In the genomic region with DNA sequence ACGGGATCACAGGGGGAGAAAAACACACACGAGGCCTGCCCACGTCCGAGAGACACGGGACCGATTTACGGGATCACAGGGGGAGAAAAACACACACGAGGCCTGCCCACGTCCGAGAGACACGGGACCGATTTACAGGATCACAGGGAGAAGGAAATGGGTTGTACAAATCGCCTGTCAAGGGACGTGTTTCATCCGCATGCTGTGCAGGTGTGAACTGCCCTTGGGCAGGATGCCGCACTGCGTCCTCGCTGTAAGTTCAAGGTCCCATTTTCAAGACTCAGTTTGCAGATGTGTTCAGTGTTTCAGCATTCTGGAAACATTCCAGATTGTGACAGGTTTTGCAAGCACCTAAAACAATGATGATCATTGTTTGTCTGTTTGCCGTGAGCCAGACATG, we compare ENCODE assay signal across 1 cellular context.
A peak's percentile ranks its signal among the peaks of the same experiment; 100 is the strongest.
TF ChIP-seq lines count a peak whose summit lies in the region.

No MANE protein-coding gene starts in this region.

TF ChIP-seq in HepG2, 621 proteins besides CTCF, POLR2A, EP300 and RAD21 (continued from another document and continues in another):
- TF ChIP-seq, protein P1, sequence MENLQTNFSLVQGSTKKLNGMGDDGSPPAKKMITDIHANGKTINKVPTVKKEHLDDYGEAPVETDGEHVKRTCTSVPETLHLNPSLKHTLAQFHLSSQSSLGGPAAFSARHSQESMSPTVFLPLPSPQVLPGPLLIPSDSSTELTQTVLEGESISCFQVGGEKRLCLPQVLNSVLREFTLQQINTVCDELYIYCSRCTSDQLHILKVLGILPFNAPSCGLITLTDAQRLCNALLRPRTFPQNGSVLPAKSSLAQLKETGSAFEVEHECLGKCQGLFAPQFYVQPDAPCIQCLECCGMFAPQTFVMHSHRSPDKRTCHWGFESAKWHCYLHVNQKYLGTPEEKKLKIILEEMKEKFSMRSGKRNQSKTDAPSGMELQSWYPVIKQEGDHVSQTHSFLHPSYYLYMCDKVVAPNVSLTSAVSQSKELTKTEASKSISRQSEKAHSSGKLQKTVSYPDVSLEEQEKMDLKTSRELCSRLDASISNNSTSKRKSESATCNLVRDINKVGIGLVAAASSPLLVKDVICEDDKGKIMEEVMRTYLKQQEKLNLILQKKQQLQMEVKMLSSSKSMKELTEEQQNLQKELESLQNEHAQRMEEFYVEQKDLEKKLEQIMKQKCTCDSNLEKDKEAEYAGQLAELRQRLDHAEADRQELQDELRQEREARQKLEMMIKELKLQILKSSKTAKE (CRISPR knock-in tag; IDR thresholded peaks at IDR 0.05; ENCODE audit: borderline replicate concordance) = peak; percentile 51; the same call in 1 of the 2 replicates
- TF ChIP-seq ZNF670 (CRISPR knock-in tag; IDR thresholded peaks at IDR 0.05; ENCODE audit: borderline replicate concordance) = no peak
- no peak for TF ChIP-seq ZNF446 (CRISPR knock-in tag; IDR thresholded peaks at IDR 0.05)
- TF ChIP-seq MATR3 (CRISPR knock-in tag; IDR thresholded peaks at IDR 0.05) = no peak
- no peak for TF ChIP-seq ZNF589 (CRISPR knock-in tag; conservative IDR thresholded peaks at IDR 0.05)
- no peak for TF ChIP-seq MZF1 (CRISPR knock-in tag; IDR thresholded peaks at IDR 0.05; ENCODE audit: borderline replicate concordance)
- TF ChIP-seq RBAK (CRISPR knock-in tag; IDR thresholded peaks at IDR 0.05) = no peak
- peak; percentile 88; the same call in 1 of the 2 replicates for TF ChIP-seq SOX5 (CRISPR knock-in tag; IDR thresholded peaks at IDR 0.05; ENCODE audit: borderline replicate concordance)
- no peak for TF ChIP-seq SSRP1 (CRISPR knock-in tag; IDR thresholded peaks at IDR 0.05)
- TF ChIP-seq, protein P2, sequence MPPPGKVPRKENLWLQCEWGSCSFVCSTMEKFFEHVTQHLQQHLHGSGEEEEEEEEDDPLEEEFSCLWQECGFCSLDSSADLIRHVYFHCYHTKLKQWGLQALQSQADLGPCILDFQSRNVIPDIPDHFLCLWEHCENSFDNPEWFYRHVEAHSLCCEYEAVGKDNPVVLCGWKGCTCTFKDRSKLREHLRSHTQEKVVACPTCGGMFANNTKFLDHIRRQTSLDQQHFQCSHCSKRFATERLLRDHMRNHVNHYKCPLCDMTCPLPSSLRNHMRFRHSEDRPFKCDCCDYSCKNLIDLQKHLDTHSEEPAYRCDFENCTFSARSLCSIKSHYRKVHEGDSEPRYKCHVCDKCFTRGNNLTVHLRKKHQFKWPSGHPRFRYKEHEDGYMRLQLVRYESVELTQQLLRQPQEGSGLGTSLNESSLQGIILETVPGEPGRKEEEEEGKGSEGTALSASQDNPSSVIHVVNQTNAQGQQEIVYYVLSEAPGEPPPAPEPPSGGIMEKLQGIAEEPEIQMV (CRISPR knock-in tag; IDR thresholded peaks at IDR 0.05; ENCODE audit: low read depth) = peak; percentile 35; the same call in 1 of the 2 replicates
- no peak for TF ChIP-seq ZNF282 (IDR thresholded peaks at IDR 0.05; ENCODE audit: partially characterized antibody)
- no peak for TF ChIP-seq ZNF501 (CRISPR knock-in tag; IDR thresholded peaks at IDR 0.05)
- TF ChIP-seq MBD4 (IDR thresholded peaks at IDR 0.05; ENCODE audit: borderline replicate concordance, low read length) = no peak
- TF ChIP-seq, protein P3, sequence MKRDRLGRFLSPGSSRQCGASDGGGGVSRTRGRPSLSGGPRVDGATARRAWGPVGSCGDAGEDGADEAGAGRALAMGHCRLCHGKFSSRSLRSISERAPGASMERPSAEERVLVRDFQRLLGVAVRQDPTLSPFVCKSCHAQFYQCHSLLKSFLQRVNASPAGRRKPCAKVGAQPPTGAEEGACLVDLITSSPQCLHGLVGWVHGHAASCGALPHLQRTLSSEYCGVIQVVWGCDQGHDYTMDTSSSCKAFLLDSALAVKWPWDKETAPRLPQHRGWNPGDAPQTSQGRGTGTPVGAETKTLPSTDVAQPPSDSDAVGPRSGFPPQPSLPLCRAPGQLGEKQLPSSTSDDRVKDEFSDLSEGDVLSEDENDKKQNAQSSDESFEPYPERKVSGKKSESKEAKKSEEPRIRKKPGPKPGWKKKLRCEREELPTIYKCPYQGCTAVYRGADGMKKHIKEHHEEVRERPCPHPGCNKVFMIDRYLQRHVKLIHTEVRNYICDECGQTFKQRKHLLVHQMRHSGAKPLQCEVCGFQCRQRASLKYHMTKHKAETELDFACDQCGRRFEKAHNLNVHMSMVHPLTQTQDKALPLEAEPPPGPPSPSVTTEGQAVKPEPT (CRISPR knock-in tag; IDR thresholded peaks at IDR 0.05; ENCODE audit: low read depth) = no peak
- TF ChIP-seq ZNF263 (CRISPR knock-in tag; IDR thresholded peaks at IDR 0.05) = no peak
- no peak for TF ChIP-seq ATAD3A (CRISPR knock-in tag; IDR thresholded peaks at IDR 0.05)
- no peak for TF ChIP-seq BRCA1 (CRISPR knock-in tag; IDR thresholded peaks at IDR 0.05)
- TF ChIP-seq, protein P4, sequence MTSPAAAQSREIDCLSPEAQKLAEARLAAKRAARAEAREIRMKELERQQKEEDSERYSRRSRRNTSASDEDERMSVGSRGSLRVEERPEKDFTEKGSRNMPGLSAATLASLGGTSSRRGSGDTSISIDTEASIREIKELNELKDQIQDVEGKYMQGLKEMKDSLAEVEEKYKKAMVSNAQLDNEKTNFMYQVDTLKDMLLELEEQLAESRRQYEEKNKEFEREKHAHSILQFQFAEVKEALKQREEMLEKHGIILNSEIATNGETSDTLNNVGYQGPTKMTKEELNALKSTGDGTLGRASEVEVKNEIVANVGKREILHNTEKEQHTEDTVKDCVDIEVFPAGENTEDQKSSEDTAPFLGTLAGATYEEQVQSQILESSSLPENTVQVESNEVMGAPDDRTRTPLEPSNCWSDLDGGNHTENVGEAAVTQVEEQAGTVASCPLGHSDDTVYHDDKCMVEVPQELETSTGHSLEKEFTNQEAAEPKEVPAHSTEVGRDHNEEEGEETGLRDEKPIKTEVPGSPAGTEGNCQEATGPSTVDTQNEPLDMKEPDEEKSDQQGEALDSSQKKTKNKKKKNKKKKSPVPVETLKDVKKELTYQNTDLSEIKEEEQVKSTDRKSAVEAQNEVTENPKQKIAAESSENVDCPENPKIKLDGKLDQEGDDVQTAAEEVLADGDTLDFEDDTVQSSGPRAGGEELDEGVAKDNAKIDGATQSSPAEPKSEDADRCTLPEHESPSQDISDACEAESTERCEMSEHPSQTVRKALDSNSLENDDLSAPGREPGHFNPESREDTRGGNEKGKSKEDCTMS (CRISPR knock-in tag; conservative IDR thresholded peaks at IDR 0.05) = no peak
- TF ChIP-seq NFIC (IDR thresholded peaks at IDR 0.05; ENCODE audit: low read length) = no peak
- TF ChIP-seq ZNF460 (CRISPR knock-in tag; IDR thresholded peaks at IDR 0.05; ENCODE audit: borderline replicate concordance) = no peak
- no peak for TF ChIP-seq GFI1 (CRISPR knock-in tag; IDR thresholded peaks at IDR 0.05; ENCODE audit: borderline replicate concordance)
- TF ChIP-seq ZMYM3 (CRISPR knock-in tag; IDR thresholded peaks at IDR 0.05) = no peak; the same call in 1 of the 2 replicates
- no peak for TF ChIP-seq ETV6 (CRISPR knock-in tag; conservative IDR thresholded peaks at IDR 0.05)
- TF ChIP-seq SCMH1 (CRISPR knock-in tag; IDR thresholded peaks at IDR 0.05; ENCODE audit: borderline replicate concordance) = no peak
- no peak for TF ChIP-seq NFRKB (IDR thresholded peaks at IDR 0.05)
- TF ChIP-seq, protein P5, sequence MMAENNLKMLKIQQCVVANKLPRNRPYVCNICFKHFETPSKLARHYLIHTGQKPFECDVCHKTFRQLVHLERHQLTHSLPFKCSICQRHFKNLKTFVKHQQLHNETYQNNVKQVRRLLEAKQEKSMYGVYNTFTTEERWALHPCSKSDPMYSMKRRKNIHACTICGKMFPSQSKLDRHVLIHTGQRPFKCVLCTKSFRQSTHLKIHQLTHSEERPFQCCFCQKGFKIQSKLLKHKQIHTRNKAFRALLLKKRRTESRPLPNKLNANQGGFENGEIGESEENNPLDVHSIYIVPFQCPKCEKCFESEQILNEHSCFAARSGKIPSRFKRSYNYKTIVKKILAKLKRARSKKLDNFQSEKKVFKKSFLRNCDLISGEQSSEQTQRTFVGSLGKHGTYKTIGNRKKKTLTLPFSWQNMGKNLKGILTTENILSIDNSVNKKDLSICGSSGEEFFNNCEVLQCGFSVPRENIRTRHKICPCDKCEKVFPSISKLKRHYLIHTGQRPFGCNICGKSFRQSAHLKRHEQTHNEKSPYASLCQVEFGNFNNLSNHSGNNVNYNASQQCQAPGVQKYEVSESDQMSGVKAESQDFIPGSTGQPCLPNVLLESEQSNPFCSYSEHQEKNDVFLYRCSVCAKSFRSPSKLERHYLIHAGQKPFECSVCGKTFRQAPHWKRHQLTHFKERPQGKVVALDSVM (CRISPR knock-in tag; IDR thresholded peaks at IDR 0.05) = no peak
- no peak for TF ChIP-seq RAD51 (IDR thresholded peaks at IDR 0.05; ENCODE audit: borderline replicate concordance)
- TF ChIP-seq KLF6 (CRISPR knock-in tag; IDR thresholded peaks at IDR 0.05) = peak; percentile 86
- TF ChIP-seq RFX3 (CRISPR knock-in tag; IDR thresholded peaks at IDR 0.05) = no peak
- no peak for TF ChIP-seq NFATC3 (CRISPR knock-in tag; IDR thresholded peaks at IDR 0.05)
- TF ChIP-seq ZNF383 (CRISPR knock-in tag; IDR thresholded peaks at IDR 0.05; ENCODE audit: borderline replicate concordance) = no peak
- TF ChIP-seq ZNF484 (CRISPR knock-in tag; IDR thresholded peaks at IDR 0.05; ENCODE audit: borderline replicate concordance, low read depth) = no peak
- TF ChIP-seq ATF1 (CRISPR knock-in tag; IDR thresholded peaks at IDR 0.05) = no peak
- TF ChIP-seq KAT7 (CRISPR knock-in tag; IDR thresholded peaks at IDR 0.05; ENCODE audit: borderline replicate concordance) = no peak
- no peak for TF ChIP-seq ZNF616 (CRISPR knock-in tag; IDR thresholded peaks at IDR 0.05; ENCODE audit: low read depth)
- TF ChIP-seq, protein P6, sequence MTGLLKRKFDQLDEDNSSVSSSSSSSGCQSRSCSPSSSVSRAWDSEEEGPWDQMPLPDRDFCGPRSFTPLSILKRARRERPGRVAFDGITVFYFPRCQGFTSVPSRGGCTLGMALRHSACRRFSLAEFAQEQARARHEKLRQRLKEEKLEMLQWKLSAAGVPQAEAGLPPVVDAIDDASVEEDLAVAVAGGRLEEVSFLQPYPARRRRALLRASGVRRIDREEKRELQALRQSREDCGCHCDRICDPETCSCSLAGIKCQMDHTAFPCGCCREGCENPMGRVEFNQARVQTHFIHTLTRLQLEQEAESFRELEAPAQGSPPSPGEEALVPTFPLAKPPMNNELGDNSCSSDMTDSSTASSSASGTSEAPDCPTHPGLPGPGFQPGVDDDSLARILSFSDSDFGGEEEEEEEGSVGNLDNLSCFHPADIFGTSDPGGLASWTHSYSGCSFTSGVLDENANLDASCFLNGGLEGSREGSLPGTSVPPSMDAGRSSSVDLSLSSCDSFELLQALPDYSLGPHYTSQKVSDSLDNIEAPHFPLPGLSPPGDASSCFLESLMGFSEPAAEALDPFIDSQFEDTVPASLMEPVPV (CRISPR knock-in tag; IDR thresholded peaks at IDR 0.05) = no peak; the same call in 1 of the 2 replicates
- no peak for TF ChIP-seq EEA1 (CRISPR knock-in tag; IDR thresholded peaks at IDR 0.05; ENCODE audit: borderline replicate concordance)
- TF ChIP-seq TOE1 (CRISPR knock-in tag; IDR thresholded peaks at IDR 0.05) = no peak
- TF ChIP-seq MTF1 (CRISPR knock-in tag; IDR thresholded peaks at IDR 0.05) = no peak
- TF ChIP-seq TCF7L2 (IDR thresholded peaks at IDR 0.05; ENCODE audit: low read depth, low read length) = no peak
- TF ChIP-seq FOXK2 (IDR thresholded peaks at IDR 0.05) = no peak
- 0 out of 2 replicates have a peak, but pooled peaks have one; percentile 31 for TF ChIP-seq KDM2A (CRISPR knock-in tag; IDR thresholded peaks at IDR 0.05; ENCODE audit: borderline replicate concordance, low read depth)
- no peak for TF ChIP-seq TP53 (CRISPR knock-in tag; conservative IDR thresholded peaks at IDR 0.05)
- TF ChIP-seq SIX1 (CRISPR knock-in tag; IDR thresholded peaks at IDR 0.05; ENCODE audit: borderline replicate concordance) = no peak
- TF ChIP-seq, protein P7, sequence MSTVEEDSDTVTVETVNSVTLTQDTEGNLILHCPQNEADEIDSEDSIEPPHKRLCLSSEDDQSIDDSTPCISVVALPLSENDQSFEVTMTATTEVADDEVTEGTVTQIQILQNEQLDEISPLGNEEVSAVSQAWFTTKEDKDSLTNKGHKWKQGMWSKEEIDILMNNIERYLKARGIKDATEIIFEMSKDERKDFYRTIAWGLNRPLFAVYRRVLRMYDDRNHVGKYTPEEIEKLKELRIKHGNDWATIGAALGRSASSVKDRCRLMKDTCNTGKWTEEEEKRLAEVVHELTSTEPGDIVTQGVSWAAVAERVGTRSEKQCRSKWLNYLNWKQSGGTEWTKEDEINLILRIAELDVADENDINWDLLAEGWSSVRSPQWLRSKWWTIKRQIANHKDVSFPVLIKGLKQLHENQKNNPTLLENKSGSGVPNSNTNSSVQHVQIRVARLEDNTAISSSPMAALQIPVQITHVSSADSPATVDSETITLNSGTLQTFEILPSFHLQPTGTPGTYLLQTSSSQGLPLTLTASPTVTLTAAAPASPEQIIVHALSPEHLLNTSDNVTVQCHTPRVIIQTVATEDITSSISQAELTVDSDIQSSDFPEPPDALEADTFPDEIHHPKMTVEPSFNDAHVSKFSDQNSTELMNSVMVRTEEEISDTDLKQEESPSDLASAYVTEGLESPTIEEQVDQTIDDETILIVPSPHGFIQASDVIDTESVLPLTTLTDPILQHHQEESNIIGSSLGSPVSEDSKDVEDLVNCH (CRISPR knock-in tag; IDR thresholded peaks at IDR 0.05) = no peak
- TF ChIP-seq, protein P8, sequence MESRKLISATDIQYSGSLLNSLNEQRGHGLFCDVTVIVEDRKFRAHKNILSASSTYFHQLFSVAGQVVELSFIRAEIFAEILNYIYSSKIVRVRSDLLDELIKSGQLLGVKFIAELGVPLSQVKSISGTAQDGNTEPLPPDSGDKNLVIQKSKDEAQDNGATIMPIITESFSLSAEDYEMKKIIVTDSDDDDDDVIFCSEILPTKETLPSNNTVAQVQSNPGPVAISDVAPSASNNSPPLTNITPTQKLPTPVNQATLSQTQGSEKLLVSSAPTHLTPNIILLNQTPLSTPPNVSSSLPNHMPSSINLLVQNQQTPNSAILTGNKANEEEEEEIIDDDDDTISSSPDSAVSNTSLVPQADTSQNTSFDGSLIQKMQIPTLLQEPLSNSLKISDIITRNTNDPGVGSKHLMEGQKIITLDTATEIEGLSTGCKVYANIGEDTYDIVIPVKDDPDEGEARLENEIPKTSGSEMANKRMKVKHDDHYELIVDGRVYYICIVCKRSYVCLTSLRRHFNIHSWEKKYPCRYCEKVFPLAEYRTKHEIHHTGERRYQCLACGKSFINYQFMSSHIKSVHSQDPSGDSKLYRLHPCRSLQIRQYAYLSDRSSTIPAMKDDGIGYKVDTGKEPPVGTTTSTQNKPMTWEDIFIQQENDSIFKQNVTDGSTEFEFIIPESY (CRISPR knock-in tag; IDR thresholded peaks at IDR 0.05) = peak; percentile 55; the same call in 1 of the 2 replicates
- TF ChIP-seq, protein P9, sequence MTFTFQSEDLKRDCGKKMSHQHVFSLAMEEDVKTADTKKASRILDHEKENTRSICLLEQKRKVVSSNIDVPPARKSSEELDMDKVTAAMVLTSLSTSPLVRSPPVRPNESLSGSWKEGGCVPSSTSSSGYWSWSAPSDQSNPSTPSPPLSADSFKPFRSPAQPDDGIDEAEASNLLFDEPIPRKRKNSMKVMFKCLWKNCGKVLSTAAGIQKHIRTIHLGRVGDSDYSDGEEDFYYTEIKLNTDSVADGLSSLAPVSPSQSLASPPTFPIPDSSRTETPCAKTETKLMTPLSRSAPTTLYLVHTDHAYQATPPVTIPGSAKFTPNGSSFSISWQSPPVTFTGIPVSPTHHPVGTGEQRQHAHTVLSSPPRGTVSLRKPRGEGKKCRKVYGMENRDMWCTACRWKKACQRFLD (CRISPR knock-in tag; IDR thresholded peaks at IDR 0.05; ENCODE audit: borderline replicate concordance) = no peak
- peak; percentile 52; the same call in 1 of the 2 replicates for TF ChIP-seq SPEN (CRISPR knock-in tag; IDR thresholded peaks at IDR 0.05; ENCODE audit: low read depth)
- TF ChIP-seq JUNB (CRISPR knock-in tag; IDR thresholded peaks at IDR 0.05; ENCODE audit: borderline replicate concordance) = peak; percentile 40; the same call in 1 of the 2 replicates
